Comparison of ENCODE assay signal across 2 cellular contexts in the genomic region with DNA sequence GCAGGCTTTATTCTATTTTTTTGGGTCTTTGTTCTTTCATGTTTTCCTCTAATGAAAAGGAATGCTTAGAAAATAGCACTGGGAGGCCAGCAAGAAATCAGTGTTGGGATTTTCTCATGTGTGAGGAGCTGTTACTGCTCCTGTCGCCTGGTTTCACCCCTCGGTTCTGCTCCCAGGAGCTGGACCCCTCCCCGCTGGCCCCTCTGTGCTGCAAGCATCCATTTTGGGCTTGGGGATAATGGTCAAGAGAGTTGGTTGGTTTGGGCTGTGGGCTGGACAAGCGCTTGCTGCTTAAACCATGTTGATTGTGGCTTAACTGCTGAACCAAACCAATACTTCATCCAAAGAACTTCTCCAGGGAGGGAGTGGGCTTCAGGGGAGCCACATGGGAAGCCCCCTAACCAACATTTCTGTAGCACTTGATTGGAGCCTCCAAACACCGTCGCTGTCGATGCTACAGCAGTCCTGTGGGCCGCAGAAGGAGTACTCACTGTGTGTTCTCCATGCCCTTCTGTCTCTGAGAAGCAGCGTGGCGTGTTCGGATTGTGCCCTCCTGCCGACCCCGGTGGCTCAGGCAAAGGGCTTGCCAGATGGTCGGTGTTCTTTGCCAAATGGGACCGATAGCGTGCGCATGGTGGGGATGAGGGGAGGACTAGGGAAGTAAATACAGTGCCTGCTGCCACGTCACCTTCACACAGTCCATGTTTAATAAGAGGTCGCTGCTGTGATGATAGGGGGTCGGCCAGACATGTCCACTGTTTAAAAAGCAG.
TF ChIP-seq lines count a peak whose summit lies in the region.

No MANE protein-coding gene starts in this region.

TF ChIP-seq in GM23338, 12 proteins besides CTCF, POLR2A, EP300 and RAD21:
- TF ChIP-seq ZNF114 (CRISPR knock-in tag; IDR thresholded peaks at IDR 0.05) (no peak), JUNB (IDR thresholded peaks at IDR 0.05; ENCODE audit: unreplicated experiment) (no peak), POLR2AphosphoS5 (IDR thresholded peaks at IDR 0.05; ENCODE audit: low read depth) (no peak)
- TF ChIP-seq, protein P1, sequence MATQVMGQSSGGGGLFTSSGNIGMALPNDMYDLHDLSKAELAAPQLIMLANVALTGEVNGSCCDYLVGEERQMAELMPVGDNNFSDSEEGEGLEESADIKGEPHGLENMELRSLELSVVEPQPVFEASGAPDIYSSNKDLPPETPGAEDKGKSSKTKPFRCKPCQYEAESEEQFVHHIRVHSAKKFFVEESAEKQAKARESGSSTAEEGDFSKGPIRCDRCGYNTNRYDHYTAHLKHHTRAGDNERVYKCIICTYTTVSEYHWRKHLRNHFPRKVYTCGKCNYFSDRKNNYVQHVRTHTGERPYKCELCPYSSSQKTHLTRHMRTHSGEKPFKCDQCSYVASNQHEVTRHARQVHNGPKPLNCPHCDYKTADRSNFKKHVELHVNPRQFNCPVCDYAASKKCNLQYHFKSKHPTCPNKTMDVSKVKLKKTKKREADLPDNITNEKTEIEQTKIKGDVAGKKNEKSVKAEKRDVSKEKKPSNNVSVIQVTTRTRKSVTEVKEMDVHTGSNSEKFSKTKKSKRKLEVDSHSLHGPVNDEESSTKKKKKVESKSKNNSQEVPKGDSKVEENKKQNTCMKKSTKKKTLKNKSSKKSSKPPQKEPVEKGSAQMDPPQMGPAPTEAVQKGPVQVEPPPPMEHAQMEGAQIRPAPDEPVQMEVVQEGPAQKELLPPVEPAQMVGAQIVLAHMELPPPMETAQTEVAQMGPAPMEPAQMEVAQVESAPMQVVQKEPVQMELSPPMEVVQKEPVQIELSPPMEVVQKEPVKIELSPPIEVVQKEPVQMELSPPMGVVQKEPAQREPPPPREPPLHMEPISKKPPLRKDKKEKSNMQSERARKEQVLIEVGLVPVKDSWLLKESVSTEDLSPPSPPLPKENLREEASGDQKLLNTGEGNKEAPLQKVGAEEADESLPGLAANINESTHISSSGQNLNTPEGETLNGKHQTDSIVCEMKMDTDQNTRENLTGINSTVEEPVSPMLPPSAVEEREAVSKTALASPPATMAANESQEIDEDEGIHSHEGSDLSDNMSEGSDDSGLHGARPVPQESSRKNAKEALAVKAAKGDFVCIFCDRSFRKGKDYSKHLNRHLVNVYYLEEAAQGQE (IDR thresholded peaks at IDR 0.05; ENCODE audit: unreplicated experiment) = no peak
- TF ChIP-seq, protein P2, sequence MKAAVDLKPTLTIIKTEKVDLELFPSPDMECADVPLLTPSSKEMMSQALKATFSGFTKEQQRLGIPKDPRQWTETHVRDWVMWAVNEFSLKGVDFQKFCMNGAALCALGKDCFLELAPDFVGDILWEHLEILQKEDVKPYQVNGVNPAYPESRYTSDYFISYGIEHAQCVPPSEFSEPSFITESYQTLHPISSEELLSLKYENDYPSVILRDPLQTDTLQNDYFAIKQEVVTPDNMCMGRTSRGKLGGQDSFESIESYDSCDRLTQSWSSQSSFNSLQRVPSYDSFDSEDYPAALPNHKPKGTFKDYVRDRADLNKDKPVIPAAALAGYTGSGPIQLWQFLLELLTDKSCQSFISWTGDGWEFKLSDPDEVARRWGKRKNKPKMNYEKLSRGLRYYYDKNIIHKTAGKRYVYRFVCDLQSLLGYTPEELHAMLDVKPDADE (IDR thresholded peaks at IDR 0.05) = no peak

TF ChIP-seq in H1, 55 proteins besides CTCF, POLR2A, EP300 and RAD21:
- no peak for TF ChIP-seq BCL11A (IDR thresholded peaks at IDR 0.05; ENCODE audit: low read depth in 2 of 2, low read length in 2 of 2)
- TF ChIP-seq SIRT6 (IDR thresholded peaks at IDR 0.05; ENCODE audit: low read length) = no peak
- TF ChIP-seq PHF8 (conservative IDR thresholded peaks at IDR 0.05; ENCODE audit: low read depth, low read length) = no peak
- TF ChIP-seq BRCA1 (IDR thresholded peaks at IDR 0.05; ENCODE audit: low read depth, low read length) = no peak
- no peak for TF ChIP-seq TEAD4 (IDR thresholded peaks at IDR 0.05; ENCODE audit: low read depth, low read length)
- TF ChIP-seq TAF7 (optimal IDR thresholded peaks at IDR 0.05; ENCODE audit: borderline replicate concordance, low read depth, low read length) = no peak
- TF ChIP-seq, protein P3, sequence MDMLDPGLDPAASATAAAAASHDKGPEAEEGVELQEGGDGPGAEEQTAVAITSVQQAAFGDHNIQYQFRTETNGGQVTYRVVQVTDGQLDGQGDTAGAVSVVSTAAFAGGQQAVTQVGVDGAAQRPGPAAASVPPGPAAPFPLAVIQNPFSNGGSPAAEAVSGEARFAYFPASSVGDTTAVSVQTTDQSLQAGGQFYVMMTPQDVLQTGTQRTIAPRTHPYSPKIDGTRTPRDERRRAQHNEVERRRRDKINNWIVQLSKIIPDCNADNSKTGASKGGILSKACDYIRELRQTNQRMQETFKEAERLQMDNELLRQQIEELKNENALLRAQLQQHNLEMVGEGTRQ (IDR thresholded peaks at IDR 0.05; ENCODE audit: low read length) = no peak
- no peak for TF ChIP-seq SIX5 (IDR thresholded peaks at IDR 0.05; ENCODE audit: low read depth, low read length)
- TF ChIP-seq HDAC2 (IDR thresholded peaks at IDR 0.05; ENCODE audit: borderline replicate concordance in 1 of 2, low read depth in 2 of 2, low read length in 2 of 2) = no peak
- no peak for TF ChIP-seq JUN (IDR thresholded peaks at IDR 0.05; ENCODE audit: low read depth, low read length)
- TF ChIP-seq HDAC6 (IDR thresholded peaks at IDR 0.05; ENCODE audit: low read depth, low read length) = no peak
- no peak for TF ChIP-seq YY1 (IDR thresholded peaks at IDR 0.05; ENCODE audit: low read depth, low read length)
- no peak for TF ChIP-seq TCF12 (IDR thresholded peaks at IDR 0.05; ENCODE audit: low read depth, low read length)
- no peak for TF ChIP-seq KDM1A (IDR thresholded peaks at IDR 0.05; ENCODE audit: borderline replicate concordance, low read length)
- TF ChIP-seq NRF1 (IDR thresholded peaks at IDR 0.05; ENCODE audit: low read depth, low read length) = no peak
- no peak for TF ChIP-seq POLR2AphosphoS5 (IDR thresholded peaks at IDR 0.05; ENCODE audit: low read depth, low read length)
- TF ChIP-seq RNF2 (IDR thresholded peaks at IDR 0.05; ENCODE audit: borderline replicate concordance, low read depth, low read length, missing control alignments, poor library complexity, severe bottlenecking) = no peak
